In genomic region chr1:30185313-30185712, GRCh38 we compare ENCODE assay signal across 31 cellular contexts.
"Had no signal": no experiment of that assay in that cellular context is flagged by ENCODE, and none has a peak within 500 bp of the region (broad histone marks: within the 10 kb centered on the region; RNA-seq: fewer than 3 reads in every experiment).

No MANE protein-coding gene starts in this region.

- H3K9me3 ChIP-seq: MG63 had no signal

- H3K36me3 ChIP-seq: MG63 had no signal

- DNase-seq: Kasumi-1, MG63, MM.1S, MV-4-11, NCI-H1048, NCI-H1092, NCI-H1092 treated with DMSO at 0.1 percent for 48 hours, NCI-H1417 treated with DMSO at 0.1 percent for 48 hours, NCI-H1436, NCI-H1436 treated with DMSO at 0.1 percent for 48 hours, NCI-H1694, NCI-H1694 treated with DMSO at 0.1 percent for 48 hours, NCI-H187, NCI-H187 treated with DMSO at 0.1 percent for 48 hours, NCI-H1930, NCI-H2029, NCI-H2029 treated with DMSO at 0.1 percent for 48 hours, NCI-H2081, NCI-H2081 treated with DMSO at 0.1 percent for 48 hours, NCI-H2107, NCI-H2171, NCI-H2171 treated with DMSO at 0.1 percent for 48 hours, NCI-H2227 treated with DMSO at 0.1 percent for 48 hours, NCI-H226, NCI-H345, NCI-H446, NCI-H446 treated with DMSO at 0.1 percent for 48 hours, NCI-H510A, NCI-H510A treated with DMSO at 0.1 percent for 48 hours, NCI-H524 treated with DMSO at 0.1 percent for 48 hours, NCI-H526 had no signal

- H3K4me3 ChIP-seq: MG63 had no signal

- H3K27me3 ChIP-seq: MG63 had no signal
